ENCODE assay signal across 8 cellular contexts in genomic region chr9:131739988-131740648, GRCh38. TPM values are rescaled to one million over a fixed set of nuclear protein-coding genes. Genes with fewer than 3 reads are reported as not detected.
DNase-seq lines count a peak whose midpoint lies in the region; ATAC-seq lines count a peak whose summit lies in the region.

TSS of gene RAPGEF1 (minus strand) at chr9:131740076. CDS start at chr9:131739830, 246 bp downstream.

- intact Hi-C loops in cardiac septum (cut with DNase I) = loop anchor here (1.0 to 5.0 kb wide), 2 partner anchors 123 to 149 kb away; no protein-coding TSS in a partner anchor
- intact Hi-C loops in posterior cingulate gyrus (cut with DNase I) = loop anchor here (1.0 to 5.0 kb wide), 2 partner anchors 149 to 388 kb away; no protein-coding TSS in a partner anchor

- H3K9me3 ChIP-seq in SJSA1 (replicated peaks) = peaks cover 3% of the 10 kb centered on the region; the same call in 1 of the 2 replicates

- H3K27ac Mint-ChIP-seq in activated naive CD4-positive, alpha-beta T cell treated with anti-CD3 and anti-CD28 coated beads, Interleukin-2, amount 50 U/mL, for 72 hours = peak within 1 kb of the TSS; percentile 91 to 95

- no peaks in the 10 kb centered on the region for H3K9me3 Mint-ChIP-seq in activated naive CD4-positive, alpha-beta T cell treated with anti-CD3 and anti-CD28 coated beads, Interleukin-2, amount 50 U/mL, for 72 hours

- 0 out of 2 replicates have a peak, but pooled peaks cover 3% of the 10 kb centered on the region for H3K36me3 ChIP-seq in SJSA1

- peak; percentile 59 for ATAC-seq in GM18498 (IDR thresholded peaks at IDR 0.05; ENCODE audit: unreplicated experiment)
- peak; percentile 48 for ATAC-seq in HG03175 (IDR thresholded peaks at IDR 0.05; ENCODE audit: unreplicated experiment)
- peak; percentile 79 to 87 for ATAC-seq in activated naive CD4-positive, alpha-beta T cell treated with anti-CD3 and anti-CD28 coated beads, Interleukin-2, amount 50 U/mL, for 72 hours

- no peaks in the 10 kb centered on the region for H3K27me3 ChIP-seq in SJSA1 (replicated peaks)

- H3K4me1 ChIP-seq in SJSA1 (replicated peaks) = peaks cover 17% of the 10 kb centered on the region

- peaks cover 6 to 15% of the 10 kb centered on the region in 2 donors for H3K36me3 Mint-ChIP-seq in activated naive CD4-positive, alpha-beta T cell treated with anti-CD3 and anti-CD28 coated beads, Interleukin-2, amount 50 U/mL, for 72 hours

- H3K27ac ChIP-seq in SJSA1 = no peak within 1 kb of the TSS

- DNase-seq in 8988T = peak; percentile 90
- DNase-seq in SJSA1 (ENCODE audit: low read depth in 1 of 2, low spot score in 2 of 2) = peak in 1 of 2 experiments; percentile 57
- peak; percentile 89 to 98 for DNase-seq in activated naive CD4-positive, alpha-beta T cell treated with anti-CD3 and anti-CD28 coated beads, Interleukin-2, amount 50 U/mL, for 72 hours (ENCODE audit: low spot score in 2 of 2)
- DNase-seq in cardiac septum (ENCODE audit: low spot score) = peak; percentile 93
- peak; percentile 35 to 94 (median 64) for DNase-seq in posterior cingulate gyrus
- peak; percentile 66 for DNase-seq in ureter (ENCODE audit: low spot score)

- peak within 1 kb of the TSS; percentile 86 for H3K4me3 ChIP-seq in SJSA1

RNA-seq across cellular contexts. Expression of gene RAPGEF1, which starts in this region (rescaled TPM):
- 23.6 and 24.7 TPM in 2 replicates for total RNA-seq in SJSA1 (2014; rRNA removed; shearing (Covaris generic))
- 100 to 1,000 TPM in 1 of 2 donors, 10 to 100 TPM in 1; 45.8 to 105 TPM for total RNA-seq in activated naive CD4-positive, alpha-beta T cell treated with anti-CD3 and anti-CD28 coated beads, Interleukin-2, amount 50 U/mL, for 72 hours
- total RNA-seq in cardiac septum (115 TPM), ureter (64.9 TPM)
